In the genomic region with DNA sequence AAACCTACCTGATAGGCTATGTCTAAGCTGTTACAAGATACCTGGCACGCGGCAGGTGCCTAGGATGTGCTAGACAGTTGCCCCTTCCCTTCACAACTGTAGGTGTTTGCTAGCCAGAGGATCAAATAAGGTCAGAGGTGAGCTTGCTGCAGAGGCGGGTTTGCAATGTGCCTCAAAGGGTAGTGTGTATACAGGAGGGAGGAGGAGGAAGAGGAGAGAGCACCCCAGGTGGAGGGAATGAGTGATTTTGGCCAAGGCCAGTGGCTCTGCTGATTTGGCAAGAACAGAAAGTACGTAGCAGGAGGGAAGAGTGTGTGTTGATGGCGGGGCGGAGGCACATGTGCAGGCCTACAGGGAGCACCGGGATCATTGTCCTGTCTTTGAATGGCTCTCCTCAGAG, we compare ENCODE assay signal across 23 cellular contexts.
A peak's percentile ranks its signal among the peaks of the same experiment; 100 is the strongest.
DNase-seq lines count a peak whose midpoint lies in the region; ATAC-seq and TF ChIP-seq lines count a peak whose summit lies in the region.
"Had no signal": no experiment of that assay in that cellular context is flagged by ENCODE, and none has a peak within 500 bp of the region (broad histone marks: within the 10 kb centered on the region; RNA-seq: fewer than 3 reads in every experiment).

No MANE protein-coding gene starts in this region.

- H3K4me3 ChIP-seq in SJCRH30, result no peak overlapping the region
- H3K4me3 ChIP-seq: GM12878, GM23338, Peyer's patch had no signal

- peaks cover 1% of the 10 kb centered on the region for H3K36me3 Mint-ChIP-seq in activated naive CD8-positive, alpha-beta T cell treated with anti-CD3 and anti-CD28 coated beads, Interleukin-2, amount 10 ng/mL, durations not matched to agents 7 days and 5 days
- no peaks in the 10 kb centered on the region for H3K36me3 Mint-ChIP-seq in activated naive CD8-positive, alpha-beta T cell treated with anti-CD3 and anti-CD28 coated beads for 36 hours
- H3K36me3 Mint-ChIP-seq in natural killer cell, result no peaks in the 10 kb centered on the region

- TF ChIP-seq CTCF in natural killer cell (IDR thresholded peaks at IDR 0.05) (no peak), GM20000 (IDR thresholded peaks at IDR 0.05; ENCODE audit: extremely low read depth, missing control alignments) (no peak)

- H3K27me3 ChIP-seq in SJCRH30, result no peaks in the 10 kb centered on the region
- H3K27me3 ChIP-seq: Peyer's patch had no signal

- ATAC-seq in activated naive CD8-positive, alpha-beta T cell treated with anti-CD3 and anti-CD28 coated beads, Interleukin-2, amount 10 ng/mL, durations not matched to agents 7 days and 5 days (ENCODE audit: low read depth), result no peak
- ATAC-seq in natural killer cell, result no peak
- ATAC-seq: GM12878, GM23338, HCT116 had no signal

- peak overlapping the region; percentile 35 for H3K27ac Mint-ChIP-seq in activated naive CD8-positive, alpha-beta T cell treated with anti-CD3 and anti-CD28 coated beads, Interleukin-2, amount 10 ng/mL, durations not matched to agents 7 days and 5 days
- no peak overlapping the region for H3K27ac Mint-ChIP-seq in activated naive CD8-positive, alpha-beta T cell treated with anti-CD3 and anti-CD28 coated beads for 36 hours
- peak overlapping the region; percentile 90 to 95 for H3K27ac Mint-ChIP-seq in natural killer cell
- H3K27ac Mint-ChIP-seq: GM23338 had no signal

- no peaks in the 10 kb centered on the region for H3K36me3 ChIP-seq in SJCRH30
- H3K36me3 ChIP-seq: Peyer's patch had no signal

- DNase-seq in activated naive CD8-positive, alpha-beta T cell treated with anti-CD3 and anti-CD28 coated beads, Interleukin-2, amount 10 ng/mL, durations not matched to agents 7 days and 5 days, result no peak
- no peak for DNase-seq in activated naive CD8-positive, alpha-beta T cell treated with anti-CD3 and anti-CD28 coated beads for 36 hours
- DNase-seq in cerebellum (ENCODE audit: low spot score) (peak; percentile 34), natural killer cell (no peak), GM20000 (ENCODE audit: low spot score) (no peak), SJCRH30 (no peak), NCI-H82 treated with DMSO at 0.1 percent for 48 hours (lab: John Stamatoyannopoulos, UW; ENCODE audit: unreplicated experiment) (no peak), GF-D8 (lab: John Stamatoyannopoulos, UW) (no peak)
- DNase-seq: AML-193, DMS53, EL, KG1, NCI-H1105, NCI-H1694, NCI-H2081, NCI-H2171, NCI-H345, NCI-H524 had no signal

- intact Hi-C loops in natural killer cell (cut with micrococcal nuclease), result no loop called here

- no peaks in the 10 kb centered on the region for H3K9me3 Mint-ChIP-seq in activated naive CD8-positive, alpha-beta T cell treated with anti-CD3 and anti-CD28 coated beads, Interleukin-2, amount 10 ng/mL, durations not matched to agents 7 days and 5 days
- H3K9me3 Mint-ChIP-seq in activated naive CD8-positive, alpha-beta T cell treated with anti-CD3 and anti-CD28 coated beads for 36 hours, result no peaks in the 10 kb centered on the region
- H3K9me3 Mint-ChIP-seq in natural killer cell, result no peaks in the 10 kb centered on the region
- H3K9me3 Mint-ChIP-seq: GM23338 had no signal

- H3K27ac ChIP-seq in SJCRH30, result no peak overlapping the region
- H3K27ac ChIP-seq: Peyer's patch had no signal

- peaks cover 39% of the 10 kb centered on the region for H3K4me1 ChIP-seq in SJCRH30

- no peak overlapping the region for H3K4me3 Mint-ChIP-seq in activated naive CD8-positive, alpha-beta T cell treated with anti-CD3 and anti-CD28 coated beads, Interleukin-2, amount 10 ng/mL, durations not matched to agents 7 days and 5 days
- H3K4me3 Mint-ChIP-seq in activated naive CD8-positive, alpha-beta T cell treated with anti-CD3 and anti-CD28 coated beads for 36 hours, result no peak overlapping the region
- H3K4me3 Mint-ChIP-seq in natural killer cell, result peak overlapping the region; percentile 98
- H3K4me3 Mint-ChIP-seq: CD14-positive monocyte, GM23338 had no signal

- H3K4me1 Mint-ChIP-seq in activated naive CD8-positive, alpha-beta T cell treated with anti-CD3 and anti-CD28 coated beads, Interleukin-2, amount 10 ng/mL, durations not matched to agents 7 days and 5 days, result peaks cover 51% of the 10 kb centered on the region
- peaks cover 25% of the 10 kb centered on the region for H3K4me1 Mint-ChIP-seq in activated naive CD8-positive, alpha-beta T cell treated with anti-CD3 and anti-CD28 coated beads for 36 hours
- peaks cover 98 to 100% of the 10 kb centered on the region in 2 donors for H3K4me1 Mint-ChIP-seq in natural killer cell

- no peaks in the 10 kb centered on the region for H3K9me3 ChIP-seq in SJCRH30 (replicated peaks)
- H3K9me3 ChIP-seq: Peyer's patch had no signal

- POLR2A ChIA-PET in activated naive CD8-positive, alpha-beta T cell treated with anti-CD3 and anti-CD28 coated beads, Interleukin-2, amount 10 ng/mL, durations not matched to agents 7 days and 5 days (lab: Charles Lee), result no interaction called here

- peaks cover 24% of the 10 kb centered on the region for H3K27me3 Mint-ChIP-seq in activated naive CD8-positive, alpha-beta T cell treated with anti-CD3 and anti-CD28 coated beads, Interleukin-2, amount 10 ng/mL, durations not matched to agents 7 days and 5 days
- peaks cover 38% of the 10 kb centered on the region for H3K27me3 Mint-ChIP-seq in activated naive CD8-positive, alpha-beta T cell treated with anti-CD3 and anti-CD28 coated beads for 36 hours
- no peaks in the 10 kb centered on the region for H3K27me3 Mint-ChIP-seq in natural killer cell (ENCODE audit: low read depth in 2 of 2)
